In genomic region chr7:7104971-7105370, GRCh38 we compare ENCODE assay signal across 1 cellular context.
TF ChIP-seq lines count a peak whose summit lies in the region.

No MANE protein-coding gene starts in this region.

TF ChIP-seq in K562, 482 proteins besides CTCF, POLR2A, EP300 and RAD21 (continued from another document and continues in another):
- TF ChIP-seq AFF1 (IDR thresholded peaks at IDR 0.05; ENCODE audit: low read depth in 1 of 2, partially characterized antibody in 2 of 2) (no peak), ARID4B (CRISPR knock-in tag; IDR thresholded peaks at IDR 0.05) (no peak), BCLAF1 (IDR thresholded peaks at IDR 0.05; ENCODE audit: borderline replicate concordance in 1 of 2, control insufficient read depth in 1 of 2, low read depth in 2 of 2, low read length in 1 of 2) (no peak), CREM (IDR thresholded peaks at IDR 0.05; ENCODE audit: low read depth) (peak; percentile 58), ZNF512 (tag; IDR thresholded peaks at IDR 0.05) (no peak), ZEB2 (IDR thresholded peaks at IDR 0.05) (peak; percentile 50; the same call in 1 of the 2 replicates), E2F8 (IDR thresholded peaks at IDR 0.05; ENCODE audit: low read depth, partially characterized antibody) (no peak), PCBP1 (IDR thresholded peaks at IDR 0.05; ENCODE audit: low read depth, low read length, poor library complexity, severe bottlenecking) (no peak), CHAMP1 (IDR thresholded peaks at IDR 0.05) (no peak), SRSF3 (IDR thresholded peaks at IDR 0.05; ENCODE audit: insufficient read depth, low read length) (no peak), DIDO1 (tag; IDR thresholded peaks at IDR 0.05; ENCODE audit: low read depth) (no peak), ZNF316 (IDR thresholded peaks at IDR 0.05) (0 out of 2 replicates have a peak, but pooled peaks have one; percentile 4), ATF1 (CRISPR knock-in tag; IDR thresholded peaks at IDR 0.05) (no peak), ATF1 (tag; IDR thresholded peaks at IDR 0.05) (peak; percentile 29; the same call in 1 of the 2 replicates), EHMT2 (IDR thresholded peaks at IDR 0.05) (0 out of 2 replicates have a peak, but pooled peaks have one; percentile 5), NR2F6 (CRISPR knock-in tag; IDR thresholded peaks at IDR 0.05) (no peak), ZNF589 (CRISPR knock-in tag; IDR thresholded peaks at IDR 0.05; ENCODE audit: low read depth) (0 out of 2 replicates have a peak, but pooled peaks have one; percentile 17), ZNF407 (IDR thresholded peaks at IDR 0.05; ENCODE audit: low read depth) (no peak)
